Comparison of ENCODE assay signal across 9 cellular contexts in genomic region chr5:18394154-18394804, GRCh38.
DNase-seq lines count a peak whose midpoint lies in the region; ATAC-seq and TF ChIP-seq lines count a peak whose summit lies in the region.
"Had no signal": no experiment of that assay in that cellular context is flagged by ENCODE, and none has a peak within 500 bp of the region (broad histone marks: within the 10 kb centered on the region; RNA-seq: fewer than 3 reads in every experiment).

No MANE protein-coding gene starts in this region.

- no peaks in the 10 kb centered on the region for H3K27me3 Mint-ChIP-seq in activated CD4-positive, alpha-beta T cell treated with anti-CD3 and anti-CD28 coated beads, Interleukin-2, amount 10 ng/mL, durations not matched to agents 24 days and 14 days

- peak; percentile 80 for ATAC-seq in GM18502 (IDR thresholded peaks at IDR 0.05; ENCODE audit: poor library complexity, unreplicated experiment)
- ATAC-seq in HG03039 (IDR thresholded peaks at IDR 0.05; ENCODE audit: unreplicated experiment): peak; percentile 55
- peak; percentile 56 for ATAC-seq in aorta (ENCODE audit: low FRiP score)

- POLR2A ChIA-PET in AG04449 (lab: Yijun Ruan, JAX): no interaction called here

- 9 to 12% methylated on average over 11 of the region's 11 CpGs for WGBS in aorta, 2 donors

- no peak overlapping the region for H3K27ac ChIP-seq in neural cell (ENCODE audit: low read length)
- H3K27ac ChIP-seq in aorta (ENCODE audit: low read depth in 1 of 2, low read length in 2 of 2): no peak overlapping the region
- H3K27ac ChIP-seq: ovary had no signal

- H2AFZ ChIP-seq in neural cell (ENCODE audit: low read depth, low read length): no peak overlapping the region

- TF ChIP-seq CTCF in AG04449 (IDR thresholded peaks at IDR 0.05; ENCODE audit: insufficient read depth, low read length, missing control alignments) (peak; percentile 56), neural cell (IDR thresholded peaks at IDR 0.05; ENCODE audit: poor library complexity, severe bottlenecking) (peak; percentile 91)

- H3K27ac Mint-ChIP-seq in activated CD4-positive, alpha-beta T cell treated with anti-CD3 and anti-CD28 coated beads, Interleukin-2, amount 10 ng/mL, durations not matched to agents 24 days and 14 days: no peak overlapping the region

- H3K9me3 ChIP-seq in neural cell (ENCODE audit: low read length) (no peaks in the 10 kb centered on the region), aorta (ENCODE audit: control insufficient read depth, low read length) (no peaks in the 10 kb centered on the region)
- H3K9me3 ChIP-seq: ovary had no signal

- H3K4me3 ChIP-seq in AG04449 (ENCODE audit: low read depth, low read length) (no peak overlapping the region), neural cell (ENCODE audit: low read length) (no peak overlapping the region), aorta (ENCODE audit: low read length in 2 of 2) (no peak overlapping the region)
- H3K4me3 ChIP-seq: ovary had no signal

- TF ChIP-seq POLR2A in erythroblast (IDR thresholded peaks at IDR 0.05; ENCODE audit: low read length): no peak

- H4K20me1 ChIP-seq in neural cell (ENCODE audit: insufficient read depth): no peaks in the 10 kb centered on the region

- H3K79me2 ChIP-seq in neural cell (replicated peaks; ENCODE audit: insufficient read depth, low read length): no peaks in the 10 kb centered on the region

- no peak overlapping the region for H3K4me3 Mint-ChIP-seq in activated CD4-positive, alpha-beta T cell treated with anti-CD3 and anti-CD28 coated beads, Interleukin-2, amount 10 ng/mL, durations not matched to agents 24 days and 14 days

- H3K4me1 Mint-ChIP-seq in activated CD4-positive, alpha-beta T cell treated with anti-CD3 and anti-CD28 coated beads, Interleukin-2, amount 10 ng/mL, durations not matched to agents 24 days and 14 days: no peaks in the 10 kb centered on the region

- DNase-seq in AG04449 (ENCODE audit: low read depth, low spot score) (no peak), NCI-H226 (peak; percentile 9), erythroblast (lab: John Stamatoyannopoulos, UW) (peak; percentile 11 to 55), aorta (peak in 1 of 2 donors; percentile 80)
- peak; percentile 81 for DNase-seq in activated CD4-positive, alpha-beta T cell treated with anti-CD3 and anti-CD28 coated beads, Interleukin-2, amount 10 ng/mL, durations not matched to agents 24 days and 14 days

- no peak overlapping the region for H3K4me2 ChIP-seq in neural cell (ENCODE audit: low read length)

- intact Hi-C loops in activated CD4-positive, alpha-beta T cell treated with anti-CD3 and anti-CD28 coated beads, Interleukin-2, amount 10 ng/mL, durations not matched to agents 24 days and 14 days (cut with micrococcal nuclease): loop anchor here (1.0 kb wide), 1 partner anchor 304 kb away; no protein-coding TSS in a partner anchor
- intact Hi-C loops in aorta (cut with DNase I): no loop called here

- H3K27me3 ChIP-seq in neural cell (ENCODE audit: insufficient read depth, low read depth, low read length): no peaks in the 10 kb centered on the region
- H3K27me3 ChIP-seq in aorta (ENCODE audit: control insufficient read depth in 1 of 2, insufficient read depth in 2 of 2, low read length in 1 of 2): no peaks in the 10 kb centered on the region
- H3K27me3 ChIP-seq: ovary had no signal

- H3K36me3 ChIP-seq in neural cell (ENCODE audit: insufficient read depth, low read length): no peaks in the 10 kb centered on the region
- H3K36me3 ChIP-seq in aorta (ENCODE audit: control insufficient read depth in 1 of 2, insufficient read depth in 2 of 2, low read length in 1 of 2): no peaks in the 10 kb centered on the region
- H3K36me3 ChIP-seq: ovary had no signal

- no peaks in the 10 kb centered on the region for H3K9me2 ChIP-seq in neural cell (ENCODE audit: insufficient read depth, low read length)

- CTCF ChIA-PET in AG04449 (lab: Yijun Ruan, JAX): no interaction called here

- no peaks in the 10 kb centered on the region for H3K4me1 ChIP-seq in aorta (ENCODE audit: control insufficient read depth in 1 of 2, insufficient read depth in 2 of 2, low read length in 2 of 2)

- no peaks in the 10 kb centered on the region for H3K36me3 Mint-ChIP-seq in activated CD4-positive, alpha-beta T cell treated with anti-CD3 and anti-CD28 coated beads, Interleukin-2, amount 10 ng/mL, durations not matched to agents 24 days and 14 days (ENCODE audit: low read depth)

- no peaks in the 10 kb centered on the region for H3F3A ChIP-seq in neural cell (ENCODE audit: insufficient read depth, low read length, poor library complexity, severe bottlenecking)

- TF ChIP-seq EP300 in neural cell (conservative IDR thresholded peaks at IDR 0.05; ENCODE audit: poor library complexity, severe bottlenecking): no peak

- H3K9ac ChIP-seq in neural cell (ENCODE audit: low read length): no peak overlapping the region

- H3K9me3 Mint-ChIP-seq in activated CD4-positive, alpha-beta T cell treated with anti-CD3 and anti-CD28 coated beads, Interleukin-2, amount 10 ng/mL, durations not matched to agents 24 days and 14 days: no peaks in the 10 kb centered on the region

- peak; percentile 93 for TF ChIP-seq RAD21 in neural cell (conservative IDR thresholded peaks at IDR 0.05)

TF ChIP-seq in neural cell, 6 proteins besides CTCF, POLR2A, EP300 and RAD21:
- TF ChIP-seq REST (IDR thresholded peaks at IDR 0.05; ENCODE audit: borderline replicate concordance) (no peak), EZH2 (IDR thresholded peaks at IDR 0.05; ENCODE audit: borderline replicate concordance, insufficient read depth, low read length, poor library complexity, severe bottlenecking) (no peak), TAF1 (IDR thresholded peaks at IDR 0.05; ENCODE audit: low read depth) (no peak), SMC3 (conservative IDR thresholded peaks at IDR 0.05; ENCODE audit: poor library complexity) (peak; percentile 91), MXI1 (conservative IDR thresholded peaks at IDR 0.05; ENCODE audit: poor library complexity, severe bottlenecking) (peak; percentile 4)
TF ChIP-seq in neural cell: peak in this region for 2.
